1 cellular context compared by ENCODE assay signal in the genomic region with DNA sequence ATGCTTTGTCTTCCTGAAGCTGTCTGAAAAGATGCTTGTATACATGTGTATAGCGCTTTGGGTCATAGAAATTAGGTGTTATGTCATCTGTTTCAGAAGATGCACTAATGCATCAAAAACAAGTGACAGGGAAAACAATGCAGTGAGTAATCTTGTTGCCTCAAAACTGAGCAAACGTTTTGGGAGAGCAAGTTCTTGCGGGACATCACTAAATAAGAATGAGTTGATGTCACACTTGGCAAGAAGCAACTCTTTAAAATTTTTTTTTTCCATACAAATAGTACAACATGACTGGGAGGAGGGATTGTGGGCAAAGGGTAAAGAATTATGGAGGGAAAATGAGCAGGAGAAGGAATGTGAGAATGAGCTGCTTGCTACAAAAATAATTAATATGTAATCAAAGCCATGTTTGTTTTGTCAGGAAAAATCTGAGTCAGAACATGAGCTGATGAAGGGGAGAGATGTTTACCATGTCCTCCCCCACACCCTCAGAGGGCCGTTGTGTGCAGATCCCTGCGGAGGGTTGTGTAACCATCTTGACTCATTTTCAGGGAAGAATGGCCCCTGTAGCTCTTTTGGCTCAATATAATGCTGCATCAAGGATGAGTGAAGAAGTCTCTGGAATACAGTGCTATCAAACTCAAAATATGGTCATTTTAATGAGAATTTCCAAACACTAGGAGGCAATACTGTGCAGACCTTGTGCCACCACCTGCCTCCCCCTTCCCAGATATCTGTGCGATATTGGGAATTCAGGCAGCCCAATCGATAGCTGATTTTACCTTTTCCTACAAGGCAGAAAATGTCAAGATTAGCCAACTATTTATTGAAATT.
TF ChIP-seq lines count a peak whose summit lies in the region.

No MANE protein-coding gene starts in this region.

TF ChIP-seq in HepG2, 621 proteins besides CTCF, POLR2A, EP300 and RAD21 (continued from another document and continues in another):
- TF ChIP-seq, protein P1, sequence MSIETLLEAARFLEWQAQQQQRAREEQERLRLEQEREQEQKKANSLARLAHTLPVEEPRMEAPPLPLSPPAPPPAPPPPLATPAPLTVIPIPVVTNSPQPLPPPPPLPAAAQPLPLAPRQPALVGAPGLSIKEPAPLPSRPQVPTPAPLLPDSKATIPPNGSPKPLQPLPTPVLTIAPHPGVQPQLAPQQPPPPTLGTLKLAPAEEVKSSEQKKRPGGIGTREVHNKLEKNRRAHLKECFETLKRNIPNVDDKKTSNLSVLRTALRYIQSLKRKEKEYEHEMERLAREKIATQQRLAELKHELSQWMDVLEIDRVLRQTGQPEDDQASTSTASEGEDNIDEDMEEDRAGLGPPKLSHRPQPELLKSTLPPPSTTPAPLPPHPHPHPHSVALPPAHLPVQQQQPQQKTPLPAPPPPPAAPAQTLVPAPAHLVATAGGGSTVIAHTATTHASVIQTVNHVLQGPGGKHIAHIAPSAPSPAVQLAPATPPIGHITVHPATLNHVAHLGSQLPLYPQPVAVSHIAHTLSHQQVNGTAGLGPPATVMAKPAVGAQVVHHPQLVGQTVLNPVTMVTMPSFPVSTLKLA (IDR thresholded peaks at IDR 0.05), result no peak
- TF ChIP-seq DNMT1 (CRISPR knock-in tag; IDR thresholded peaks at IDR 0.05) (no peak), NR2F1 (CRISPR knock-in tag; IDR thresholded peaks at IDR 0.05) (no peak), NFE2 (CRISPR knock-in tag; IDR thresholded peaks at IDR 0.05) (no peak), NFKBIZ (CRISPR knock-in tag; IDR thresholded peaks at IDR 0.05) (no peak), JUND (CRISPR knock-in tag; IDR thresholded peaks at IDR 0.05) (no peak), GATA4 (IDR thresholded peaks at IDR 0.05; ENCODE audit: borderline replicate concordance, low read depth) (peak; percentile 36; the same call in 1 of the 2 replicates), HNF1B (CRISPR knock-in tag; IDR thresholded peaks at IDR 0.05) (no peak), NR3C1 (CRISPR knock-in tag; IDR thresholded peaks at IDR 0.05) (no peak), SIX1 (CRISPR knock-in tag; IDR thresholded peaks at IDR 0.05; ENCODE audit: borderline replicate concordance) (peak; percentile 61; the same call in 1 of the 2 replicates), ZNF34 (CRISPR knock-in tag; IDR thresholded peaks at IDR 0.05; ENCODE audit: borderline replicate concordance) (no peak; the same call in 1 of the 2 replicates), MIER3 (CRISPR knock-in tag; IDR thresholded peaks at IDR 0.05; ENCODE audit: borderline replicate concordance) (no peak), HNRNPL (IDR thresholded peaks at IDR 0.05; ENCODE audit: low read depth, low read length) (no peak), RBM22 (optimal IDR thresholded peaks at IDR 0.05; ENCODE audit: low read length) (no peak), ZNF431 (CRISPR knock-in tag; IDR thresholded peaks at IDR 0.05; ENCODE audit: borderline replicate concordance, low read depth) (no peak), ZNF512 (CRISPR knock-in tag; IDR thresholded peaks at IDR 0.05) (no peak), ETV6 (CRISPR knock-in tag; conservative IDR thresholded peaks at IDR 0.05) (no peak), NR2F2 (IDR thresholded peaks at IDR 0.05; ENCODE audit: borderline replicate concordance, low read depth) (no peak), HNRNPH1 (optimal IDR thresholded peaks at IDR 0.05; ENCODE audit: low read depth, low read length) (no peak), ZNF616 (CRISPR knock-in tag; IDR thresholded peaks at IDR 0.05; ENCODE audit: low read depth) (no peak), NCOR1 (IDR thresholded peaks at IDR 0.05; ENCODE audit: borderline replicate concordance, low read length) (no peak; the same call in 1 of the 2 replicates), ZNF234 (CRISPR knock-in tag; conservative IDR thresholded peaks at IDR 0.05) (no peak), ZBTB8A (CRISPR knock-in tag; IDR thresholded peaks at IDR 0.05; ENCODE audit: borderline replicate concordance, low read depth) (no peak), TEAD3 (CRISPR knock-in tag; optimal IDR thresholded peaks at IDR 0.05; ENCODE audit: borderline replicate concordance) (no peak), HDAC1 (CRISPR knock-in tag; IDR thresholded peaks at IDR 0.05) (no peak), GTF3A (CRISPR knock-in tag; conservative IDR thresholded peaks at IDR 0.05) (no peak), ZNF710 (CRISPR knock-in tag; IDR thresholded peaks at IDR 0.05; ENCODE audit: borderline replicate concordance) (no peak), TBP (CRISPR knock-in tag; IDR thresholded peaks at IDR 0.05) (no peak), MED1 (CRISPR knock-in tag; IDR thresholded peaks at IDR 0.05) (peak; percentile 82)
- TF ChIP-seq, protein P2, sequence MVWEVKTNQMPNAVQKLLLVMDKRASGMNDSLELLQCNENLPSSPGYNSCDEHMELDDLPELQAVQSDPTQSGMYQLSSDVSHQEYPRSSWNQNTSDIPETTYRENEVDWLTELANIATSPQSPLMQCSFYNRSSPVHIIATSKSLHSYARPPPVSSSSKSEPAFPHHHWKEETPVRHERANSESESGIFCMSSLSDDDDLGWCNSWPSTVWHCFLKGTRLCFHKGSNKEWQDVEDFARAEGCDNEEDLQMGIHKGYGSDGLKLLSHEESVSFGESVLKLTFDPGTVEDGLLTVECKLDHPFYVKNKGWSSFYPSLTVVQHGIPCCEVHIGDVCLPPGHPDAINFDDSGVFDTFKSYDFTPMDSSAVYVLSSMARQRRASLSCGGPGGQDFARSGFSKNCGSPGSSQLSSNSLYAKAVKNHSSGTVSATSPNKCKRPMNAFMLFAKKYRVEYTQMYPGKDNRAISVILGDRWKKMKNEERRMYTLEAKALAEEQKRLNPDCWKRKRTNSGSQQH (CRISPR knock-in tag; IDR thresholded peaks at IDR 0.05; ENCODE audit: low read depth), result no peak
- TF ChIP-seq, protein P3, sequence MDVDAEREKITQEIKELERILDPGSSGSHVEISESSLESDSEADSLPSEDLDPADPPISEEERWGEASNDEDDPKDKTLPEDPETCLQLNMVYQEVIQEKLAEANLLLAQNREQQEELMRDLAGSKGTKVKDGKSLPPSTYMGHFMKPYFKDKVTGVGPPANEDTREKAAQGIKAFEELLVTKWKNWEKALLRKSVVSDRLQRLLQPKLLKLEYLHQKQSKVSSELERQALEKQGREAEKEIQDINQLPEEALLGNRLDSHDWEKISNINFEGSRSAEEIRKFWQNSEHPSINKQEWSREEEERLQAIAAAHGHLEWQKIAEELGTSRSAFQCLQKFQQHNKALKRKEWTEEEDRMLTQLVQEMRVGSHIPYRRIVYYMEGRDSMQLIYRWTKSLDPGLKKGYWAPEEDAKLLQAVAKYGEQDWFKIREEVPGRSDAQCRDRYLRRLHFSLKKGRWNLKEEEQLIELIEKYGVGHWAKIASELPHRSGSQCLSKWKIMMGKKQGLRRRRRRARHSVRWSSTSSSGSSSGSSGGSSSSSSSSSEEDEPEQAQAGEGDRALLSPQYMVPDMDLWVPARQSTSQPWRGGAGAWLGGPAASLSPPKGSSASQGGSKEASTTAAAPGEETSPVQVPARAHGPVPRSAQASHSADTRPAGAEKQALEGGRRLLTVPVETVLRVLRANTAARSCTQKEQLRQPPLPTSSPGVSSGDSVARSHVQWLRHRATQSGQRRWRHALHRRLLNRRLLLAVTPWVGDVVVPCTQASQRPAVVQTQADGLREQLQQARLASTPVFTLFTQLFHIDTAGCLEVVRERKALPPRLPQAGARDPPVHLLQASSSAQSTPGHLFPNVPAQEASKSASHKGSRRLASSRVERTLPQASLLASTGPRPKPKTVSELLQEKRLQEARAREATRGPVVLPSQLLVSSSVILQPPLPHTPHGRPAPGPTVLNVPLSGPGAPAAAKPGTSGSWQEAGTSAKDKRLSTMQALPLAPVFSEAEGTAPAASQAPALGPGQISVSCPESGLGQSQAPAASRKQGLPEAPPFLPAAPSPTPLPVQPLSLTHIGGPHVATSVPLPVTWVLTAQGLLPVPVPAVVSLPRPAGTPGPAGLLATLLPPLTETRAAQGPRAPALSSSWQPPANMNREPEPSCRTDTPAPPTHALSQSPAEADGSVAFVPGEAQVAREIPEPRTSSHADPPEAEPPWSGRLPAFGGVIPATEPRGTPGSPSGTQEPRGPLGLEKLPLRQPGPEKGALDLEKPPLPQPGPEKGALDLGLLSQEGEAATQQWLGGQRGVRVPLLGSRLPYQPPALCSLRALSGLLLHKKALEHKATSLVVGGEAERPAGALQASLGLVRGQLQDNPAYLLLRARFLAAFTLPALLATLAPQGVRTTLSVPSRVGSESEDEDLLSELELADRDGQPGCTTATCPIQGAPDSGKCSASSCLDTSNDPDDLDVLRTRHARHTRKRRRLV (CRISPR knock-in tag; IDR thresholded peaks at IDR 0.05), result no peak
- TF ChIP-seq, protein P4, sequence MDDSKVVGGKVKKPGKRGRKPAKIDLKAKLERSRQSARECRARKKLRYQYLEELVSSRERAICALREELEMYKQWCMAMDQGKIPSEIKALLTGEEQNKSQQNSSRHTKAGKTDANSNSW (CRISPR knock-in tag; IDR thresholded peaks at IDR 0.05; ENCODE audit: borderline replicate concordance), result no peak
- TF ChIP-seq, protein P5, sequence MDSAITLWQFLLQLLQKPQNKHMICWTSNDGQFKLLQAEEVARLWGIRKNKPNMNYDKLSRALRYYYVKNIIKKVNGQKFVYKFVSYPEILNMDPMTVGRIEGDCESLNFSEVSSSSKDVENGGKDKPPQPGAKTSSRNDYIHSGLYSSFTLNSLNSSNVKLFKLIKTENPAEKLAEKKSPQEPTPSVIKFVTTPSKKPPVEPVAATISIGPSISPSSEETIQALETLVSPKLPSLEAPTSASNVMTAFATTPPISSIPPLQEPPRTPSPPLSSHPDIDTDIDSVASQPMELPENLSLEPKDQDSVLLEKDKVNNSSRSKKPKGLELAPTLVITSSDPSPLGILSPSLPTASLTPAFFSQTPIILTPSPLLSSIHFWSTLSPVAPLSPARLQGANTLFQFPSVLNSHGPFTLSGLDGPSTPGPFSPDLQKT (CRISPR knock-in tag; IDR thresholded peaks at IDR 0.05; ENCODE audit: borderline replicate concordance), result no peak
- TF ChIP-seq, protein P6, sequence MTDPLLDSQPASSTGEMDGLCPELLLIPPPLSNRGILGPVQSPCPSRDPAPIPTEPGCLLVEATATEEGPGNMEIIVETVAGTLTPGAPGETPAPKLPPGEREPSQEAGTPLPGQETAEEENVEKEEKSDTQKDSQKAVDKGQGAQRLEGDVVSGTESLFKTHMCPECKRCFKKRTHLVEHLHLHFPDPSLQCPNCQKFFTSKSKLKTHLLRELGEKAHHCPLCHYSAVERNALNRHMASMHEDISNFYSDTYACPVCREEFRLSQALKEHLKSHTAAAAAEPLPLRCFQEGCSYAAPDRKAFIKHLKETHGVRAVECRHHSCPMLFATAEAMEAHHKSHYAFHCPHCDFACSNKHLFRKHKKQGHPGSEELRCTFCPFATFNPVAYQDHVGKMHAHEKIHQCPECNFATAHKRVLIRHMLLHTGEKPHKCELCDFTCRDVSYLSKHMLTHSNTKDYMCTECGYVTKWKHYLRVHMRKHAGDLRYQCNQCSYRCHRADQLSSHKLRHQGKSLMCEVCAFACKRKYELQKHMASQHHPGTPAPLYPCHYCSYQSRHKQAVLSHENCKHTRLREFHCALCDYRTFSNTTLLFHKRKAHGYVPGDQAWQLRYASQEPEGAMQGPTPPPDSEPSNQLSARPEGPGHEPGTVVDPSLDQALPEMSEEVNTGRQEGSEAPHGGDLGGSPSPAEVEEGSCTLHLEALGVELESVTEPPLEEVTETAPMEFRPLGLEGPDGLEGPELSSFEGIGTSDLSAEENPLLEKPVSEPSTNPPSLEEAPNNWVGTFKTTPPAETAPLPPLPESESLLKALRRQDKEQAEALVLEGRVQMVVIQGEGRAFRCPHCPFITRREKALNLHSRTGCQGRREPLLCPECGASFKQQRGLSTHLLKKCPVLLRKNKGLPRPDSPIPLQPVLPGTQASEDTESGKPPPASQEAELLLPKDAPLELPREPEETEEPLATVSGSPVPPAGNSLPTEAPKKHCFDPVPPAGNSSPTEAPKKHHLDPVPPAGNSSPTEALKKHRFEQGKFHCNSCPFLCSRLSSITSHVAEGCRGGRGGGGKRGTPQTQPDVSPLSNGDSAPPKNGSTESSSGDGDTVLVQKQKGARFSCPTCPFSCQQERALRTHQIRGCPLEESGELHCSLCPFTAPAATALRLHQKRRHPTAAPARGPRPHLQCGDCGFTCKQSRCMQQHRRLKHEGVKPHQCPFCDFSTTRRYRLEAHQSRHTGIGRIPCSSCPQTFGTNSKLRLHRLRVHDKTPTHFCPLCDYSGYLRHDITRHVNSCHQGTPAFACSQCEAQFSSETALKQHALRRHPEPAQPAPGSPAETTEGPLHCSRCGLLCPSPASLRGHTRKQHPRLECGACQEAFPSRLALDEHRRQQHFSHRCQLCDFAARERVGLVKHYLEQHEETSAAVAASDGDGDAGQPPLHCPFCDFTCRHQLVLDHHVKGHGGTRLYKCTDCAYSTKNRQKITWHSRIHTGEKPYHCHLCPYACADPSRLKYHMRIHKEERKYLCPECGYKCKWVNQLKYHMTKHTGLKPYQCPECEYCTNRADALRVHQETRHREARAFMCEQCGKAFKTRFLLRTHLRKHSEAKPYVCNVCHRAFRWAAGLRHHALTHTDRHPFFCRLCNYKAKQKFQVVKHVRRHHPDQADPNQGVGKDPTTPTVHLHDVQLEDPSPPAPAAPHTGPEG (CRISPR knock-in tag; IDR thresholded peaks at IDR 0.05), result no peak
